ENCODE assay signal across 24 cellular contexts in genomic region chr17:2156666-2157065, GRCh38.
DNase-seq lines count a peak whose midpoint lies in the region; ATAC-seq, FAIRE-seq and TF ChIP-seq lines count a peak whose summit lies in the region.
"Had no signal": no experiment of that assay in that cellular context is flagged by ENCODE, and none has a peak within 500 bp of the region (broad histone marks: within the 10 kb centered on the region; RNA-seq: fewer than 3 reads in every experiment).

No MANE protein-coding gene starts in this region.

- H3K4me3 Mint-ChIP-seq in activated CD4-positive, alpha-beta T cell treated with anti-CD3 and anti-CD28 coated beads, Interleukin-2, amount 10 ng/mL, durations not matched to agents 24 days and 14 days = no peak overlapping the region
- no peak overlapping the region for H3K4me3 Mint-ChIP-seq in WTC11
- H3K4me3 Mint-ChIP-seq: stimulated activated naive CD8-positive, alpha-beta T cell treated with anti-CD3 and anti-CD28 coated beads, Interleukin-15, amount 100 ng/mL, for 72 hours had no signal

- TF ChIP-seq CTCF in WTC11 (IDR thresholded peaks at IDR 0.05) = no peak
- TF ChIP-seq CTCF in left lung (IDR thresholded peaks at IDR 0.05) = no peak
- TF ChIP-seq CTCF in stomach (IDR thresholded peaks at IDR 0.05) = no peak
- TF ChIP-seq CTCF in D721Med (IDR thresholded peaks at IDR 0.05; ENCODE audit: insufficient read depth, missing control alignments) = no peak

- no peak for TF ChIP-seq EP300 in stomach (IDR thresholded peaks at IDR 0.05)

- CTCF ChIA-PET in WTC11 (lab: Charles Lee) = interaction anchor here (1.0 to 1.9 kb wide), 3 partner anchors 8 to 102 kb away, joined by 3 to 9 read pairs (median 5); partner anchors contain the start of gene HIC1

- WGBS in stomach, 5 donors = 91 to 96% (median 94%) methylated on average over 8 of the region's 8 CpGs

- POLR2A ChIA-PET in WTC11 (lab: Charles Lee) = no interaction called here

- H3K27me3 Mint-ChIP-seq in activated CD4-positive, alpha-beta T cell treated with anti-CD3 and anti-CD28 coated beads, Interleukin-2, amount 10 ng/mL, durations not matched to agents 24 days and 14 days = no peaks in the 10 kb centered on the region
- no peaks in the 10 kb centered on the region for H3K27me3 Mint-ChIP-seq in WTC11 (ENCODE audit: low read depth)
- H3K27me3 Mint-ChIP-seq: IgD-negative memory B cell; stimulated activated naive CD8-positive, alpha-beta T cell treated with anti-CD3 and anti-CD28 coated beads, Interleukin-15, amount 100 ng/mL, for 72 hours had no signal

- TF ChIP-seq POLR2A in stomach (IDR thresholded peaks at IDR 0.05) = no peak

- no peak overlapping the region for H3K4me3 ChIP-seq in left lung
- H3K4me3 ChIP-seq in stomach = no peak overlapping the region
- H3K4me3 ChIP-seq: esophagus squamous epithelium had no signal

- H3K27ac Mint-ChIP-seq in activated CD4-positive, alpha-beta T cell treated with anti-CD3 and anti-CD28 coated beads, Interleukin-2, amount 10 ng/mL, durations not matched to agents 24 days and 14 days = peak overlapping the region; percentile 47
- H3K27ac Mint-ChIP-seq in WTC11 = peak overlapping the region; percentile 47; the same call in 1 of the 2 replicates
- H3K27ac Mint-ChIP-seq: IgD-negative memory B cell had no signal

- no peak for FAIRE-seq in D721Med (lab: Jason Lieb, UNC)
- FAIRE-seq: GM19239, H54, urothelium cell line had no signal

- no peaks in the 10 kb centered on the region for H3K27me3 ChIP-seq in left lung
- H3K27me3 ChIP-seq in stomach = no peaks in the 10 kb centered on the region
- H3K27me3 ChIP-seq: BE2C, esophagus squamous epithelium had no signal

- no peaks in the 10 kb centered on the region for H3K9me3 Mint-ChIP-seq in activated CD4-positive, alpha-beta T cell treated with anti-CD3 and anti-CD28 coated beads, Interleukin-2, amount 10 ng/mL, durations not matched to agents 24 days and 14 days
- H3K9me3 Mint-ChIP-seq in WTC11 = no peaks in the 10 kb centered on the region
- H3K9me3 Mint-ChIP-seq: IgD-negative memory B cell; stimulated activated naive CD8-positive, alpha-beta T cell treated with anti-CD3 and anti-CD28 coated beads, Interleukin-15, amount 100 ng/mL, for 72 hours had no signal

- H3K27ac ChIP-seq in left lung = peak overlapping the region; percentile 55 to 77
- H3K27ac ChIP-seq in stomach = peak overlapping the region in 3 of 5 donors; percentile 2 to 64 (median 53)

- no peaks in the 10 kb centered on the region for H3K9me3 ChIP-seq in left lung
- no peaks in the 10 kb centered on the region for H3K9me3 ChIP-seq in stomach
- H3K9me3 ChIP-seq: BE2C, esophagus squamous epithelium had no signal

- ATAC-seq in WTC11 = no peak
- ATAC-seq in left lung = no peak
- no peak for ATAC-seq in GM18520 (IDR thresholded peaks at IDR 0.05; ENCODE audit: unreplicated experiment)
- ATAC-seq: stimulated activated naive CD8-positive, alpha-beta T cell treated with anti-CD3 and anti-CD28 coated beads, Interleukin-15, amount 100 ng/mL, for 72 hours had no signal

- H3K4me1 ChIP-seq in left lung = peaks cover 18 to 42% of the 10 kb centered on the region in 2 donors
- peaks cover 0 to 21% (median 4%) of the 10 kb centered on the region in 4 donors for H3K4me1 ChIP-seq in stomach
- H3K4me1 ChIP-seq: BE2C had no signal

- peaks cover 35% of the 10 kb centered on the region for H3K36me3 Mint-ChIP-seq in activated CD4-positive, alpha-beta T cell treated with anti-CD3 and anti-CD28 coated beads, Interleukin-2, amount 10 ng/mL, durations not matched to agents 24 days and 14 days (ENCODE audit: low read depth)
- H3K36me3 Mint-ChIP-seq in WTC11 = no peaks in the 10 kb centered on the region

- H3K36me3 ChIP-seq in left lung (peaks cover 0 to 8% of the 10 kb centered on the region in 2 donors), stomach (peaks cover 12 to 47% (median 38%) of the 10 kb centered on the region in 4 donors)
- H3K36me3 ChIP-seq: BE2C had no signal

- H3K4me1 Mint-ChIP-seq in activated CD4-positive, alpha-beta T cell treated with anti-CD3 and anti-CD28 coated beads, Interleukin-2, amount 10 ng/mL, durations not matched to agents 24 days and 14 days = peaks cover 33% of the 10 kb centered on the region
- no peaks in the 10 kb centered on the region for H3K4me1 Mint-ChIP-seq in WTC11

- intact Hi-C loops in activated CD4-positive, alpha-beta T cell treated with anti-CD3 and anti-CD28 coated beads, Interleukin-2, amount 10 ng/mL, durations not matched to agents 24 days and 14 days (cut with micrococcal nuclease) = loop anchor here (5.0 kb wide), 3 partner anchors 66 to 86 kb away; no protein-coding TSS in a partner anchor
- intact Hi-C loops in left lung (cut with DNase I) = no loop called here
- intact Hi-C loops in stomach (cut with DNase I; ENCODE audit: low total_unique reads) = loop anchor here (10.0 kb wide), 1 partner anchor 52 kb away; no protein-coding TSS in a partner anchor

- no peak for DNase-seq in activated CD4-positive, alpha-beta T cell treated with anti-CD3 and anti-CD28 coated beads, Interleukin-2, amount 10 ng/mL, durations not matched to agents 24 days and 14 days
- no peak for DNase-seq in activated CD4-positive, alpha-beta T cell treated with anti-CD3 and anti-CD28 coated beads for 1 hour
- DNase-seq in WTC11 (ENCODE audit: low spot score) = no peak
- no peak for DNase-seq in left lung
- DNase-seq in stomach = no peak
- no peak for DNase-seq in stimulated activated CD4-positive, alpha-beta T cell treated with anti-CD3 and anti-CD28 coated beads, Interleukin-4, amount 100 ng/mL, for 4 hours
- DNase-seq in D721Med (ENCODE audit: insufficient read length, low spot score) = no peak
- DNase-seq: 8988T; activated CD4-positive, CD25-positive, alpha-beta regulatory T cell treated with anti-CD3 and anti-CD28 coated beads, Interleukin-2, amount 50 U/mL, for 72 hours; activated effector memory CD4-positive, alpha-beta T cell treated with anti-CD3 and anti-CD28 coated beads, Interleukin-2, amount 50 U/mL, for 16 hours; BE2C; caudate nucleus; effector CD8-positive, alpha-beta T cell; esophagus squamous epithelium; glutamatergic neuron; MM.1S; NCI-H774; stimulated activated CD4-positive, alpha-beta T cell treated with anti-CD3 and anti-CD28 coated beads, Interleukin-2, amount 100 ng/mL, for 24 hours; stimulated activated naive CD8-positive, alpha-beta T cell treated with anti-CD3 and anti-CD28 coated beads, Interleukin-15, amount 100 ng/mL, for 72 hours had no signal

TF ChIP-seq in WTC11, 78 proteins besides CTCF, POLR2A, EP300 and RAD21 (continues in another document):
- TF ChIP-seq E2F1 (CRISPR knock-in tag; IDR thresholded peaks at IDR 0.05) = no peak
- TF ChIP-seq ZNF512 (CRISPR knock-in tag; IDR thresholded peaks at IDR 0.05; ENCODE audit: borderline replicate concordance) = no peak
- TF ChIP-seq ZNF425 (CRISPR knock-in tag; conservative IDR thresholded peaks at IDR 0.05) = no peak
- TF ChIP-seq GTF2I (CRISPR knock-in tag; conservative IDR thresholded peaks at IDR 0.05) = no peak
- TF ChIP-seq ATF2 (CRISPR knock-in tag; IDR thresholded peaks at IDR 0.05; ENCODE audit: borderline replicate concordance, low read depth) = no peak
- TF ChIP-seq KAT7 (CRISPR knock-in tag; IDR thresholded peaks at IDR 0.05; ENCODE audit: borderline replicate concordance) = no peak

Comparison
In these comparisons a context has a peak if more than half of its experiments do, and no peak if none do; other contexts are left out.
1. intact Hi-C loops: an anchor here in activated CD4-positive, alpha-beta T cell treated with anti-CD3 and anti-CD28 coated beads, Interleukin-2, amount 10 ng/mL, durations not matched to agents 24 days and 14 days (5.0 kb wide) and stomach (10.0 kb wide); none called in left lung.